ENCODE assay signal across 16 cellular contexts in the genomic region with DNA sequence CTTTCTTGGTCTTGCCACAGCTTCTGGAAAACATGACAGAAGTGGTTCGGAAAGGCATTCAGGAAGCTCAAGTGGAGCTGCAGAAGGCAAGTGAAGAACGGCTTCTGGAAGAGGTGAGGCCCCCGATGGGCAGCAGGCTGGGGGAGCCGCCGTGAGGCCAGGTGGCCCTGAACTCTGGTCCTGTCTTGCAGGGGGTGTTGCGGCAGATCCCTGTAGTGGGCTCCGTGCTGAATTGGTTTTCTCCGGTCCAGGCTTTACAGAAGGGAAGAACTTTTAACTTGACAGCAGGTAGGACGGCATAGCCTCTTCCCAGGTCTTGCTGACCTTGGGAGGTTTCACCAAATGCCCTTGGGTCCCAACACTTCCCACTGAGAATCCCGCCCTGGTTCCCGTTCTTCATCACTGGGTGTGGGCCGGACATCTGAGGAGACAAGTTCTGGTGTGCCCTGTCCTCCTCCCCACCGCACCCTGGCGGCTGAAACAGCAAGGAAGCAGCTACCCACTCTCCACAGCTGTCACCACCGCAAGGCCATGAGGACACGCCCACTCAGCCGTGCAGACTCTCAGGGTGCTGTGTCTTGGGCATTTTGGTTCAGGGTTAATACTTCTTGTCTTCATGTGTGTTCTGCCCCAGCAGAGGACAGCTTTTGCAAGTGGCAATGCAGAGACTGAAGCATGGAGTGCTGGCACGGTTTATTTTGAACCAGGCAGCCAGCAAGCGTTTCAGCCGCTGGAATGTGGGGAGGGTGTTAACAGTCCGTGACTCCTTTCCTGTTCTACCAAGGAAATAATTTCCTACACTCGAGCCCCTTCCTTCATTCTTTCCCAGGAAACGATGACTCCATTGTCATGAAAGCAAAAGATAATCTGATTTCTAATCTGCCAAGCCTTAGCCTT. TPM values are rescaled to one million over a fixed set of nuclear protein-coding genes. Genes with fewer than 3 reads are reported as not detected.
DNase-seq lines count a peak whose midpoint lies in the region; ATAC-seq and TF ChIP-seq lines count a peak whose summit lies in the region.
"Had no signal": no experiment of that assay in that cellular context is flagged by ENCODE, and none has a peak within 500 bp of the region (broad histone marks: within the 10 kb centered on the region; RNA-seq: fewer than 3 reads in every experiment).

No MANE protein-coding gene starts in this region.

- peaks cover 7% of the 10 kb centered on the region for H3K79me2 ChIP-seq in GM23248 (ENCODE audit: insufficient read depth)

- H3K27ac Mint-ChIP-seq in stimulated activated effector memory CD8-positive, alpha-beta T cell treated with anti-CD3 and anti-CD28 coated beads, Interleukin-12 subunit alpha, Interleukin-12 subunit beta, amount 100 ng/mL, for 72 hours, result no peak overlapping the region
- H3K27ac Mint-ChIP-seq: activated CD8-positive, alpha-beta T cell treated with anti-CD3 and anti-CD28 coated beads for 36 hours had no signal

- H3K27ac ChIP-seq in GM23248, result peak overlapping the region; percentile 57
- peak overlapping the region in 1 of 2 donors; percentile 10 for H3K27ac ChIP-seq in left lung
- peak overlapping the region in 13 of 21 experiments; percentile 6 to 68 (median 43) for H3K27ac ChIP-seq in skin epidermis
- H3K27ac ChIP-seq in brain microvascular endothelial cell, result no peak overlapping the region
- H3K27ac ChIP-seq: tibial nerve had no signal

- 59 to 63% methylated on average over 23 of the region's 23 CpGs for WGBS in GM23248 (ENCODE audit: low coverage in 1 of 2, low lambda C conversion rate in 2 of 2, missing lambda C conversion rate in 2 of 2), 2 experiments

- no peak overlapping the region for H3K4me3 Mint-ChIP-seq in stimulated activated effector memory CD8-positive, alpha-beta T cell treated with anti-CD3 and anti-CD28 coated beads, Interleukin-12 subunit alpha, Interleukin-12 subunit beta, amount 100 ng/mL, for 72 hours
- H3K4me3 Mint-ChIP-seq: activated CD8-positive, alpha-beta T cell treated with anti-CD3 and anti-CD28 coated beads for 36 hours had no signal

- no peaks in the 10 kb centered on the region for H3K9me2 ChIP-seq in GM23248 (ENCODE audit: insufficient read depth)

- H3K27me3 ChIP-seq in GM23248 (replicated peaks; ENCODE audit: insufficient read depth), result no peaks in the 10 kb centered on the region
- no peaks in the 10 kb centered on the region for H3K27me3 ChIP-seq in left lung
- H3K27me3 ChIP-seq in brain microvascular endothelial cell (replicated peaks), result no peaks in the 10 kb centered on the region
- H3K27me3 ChIP-seq: BE2C, neutrophil, tibial nerve had no signal

- in situ Hi-C loops in GM23248 (cut with MboI) (no loop called here), brain microvascular endothelial cell (cut with HindIII; ENCODE audit: low pct_ligation_motif_present, low sequenced_read_pairs) (no loop called here)

- H3K4me1 Mint-ChIP-seq in stimulated activated effector memory CD8-positive, alpha-beta T cell treated with anti-CD3 and anti-CD28 coated beads, Interleukin-12 subunit alpha, Interleukin-12 subunit beta, amount 100 ng/mL, for 72 hours, result peaks cover 19% of the 10 kb centered on the region

- intact Hi-C loops in left lung (cut with DNase I), result no loop called here

- H3K4me1 ChIP-seq in GM23248 (ENCODE audit: insufficient read depth) (0 out of 2 replicates have a peak, but pooled peaks cover 15% of the 10 kb centered on the region), left lung (peaks cover 0 to 16% of the 10 kb centered on the region in 2 donors)

- TF ChIP-seq CTCF in left lung (IDR thresholded peaks at IDR 0.05) (no peak), brain microvascular endothelial cell (IDR thresholded peaks at IDR 0.05; ENCODE audit: low read depth, low read length, missing control alignments) (no peak)

- DNase-seq in GM23248 (peak; percentile 75), fibroblast of gingiva (ENCODE audit: low read depth) (peak; percentile 38), left lung (no peak), NCI-H1105 (lab: John Stamatoyannopoulos, UW) (no peak), brain microvascular endothelial cell (no peak), amniotic stem cell (lab: John Stamatoyannopoulos, UW) (no peak)
- DNase-seq in stimulated activated effector memory CD8-positive, alpha-beta T cell treated with anti-CD3 and anti-CD28 coated beads, Interleukin-12 subunit alpha, Interleukin-12 subunit beta, amount 100 ng/mL, for 72 hours (ENCODE audit: low spot score in 2 of 2), result no peak
- DNase-seq: activated CD8-positive, alpha-beta T cell treated with anti-CD3 and anti-CD28 coated beads for 36 hours; activated gamma-delta T cell; BE2C; DMS79; NCI-H2107; NK-92 treated with Interleukin-12 subunit alpha and Interleukin-12 subunit beta, amount 100 ng/mL, for 24 hours had no signal

- H4K20me1 ChIP-seq in GM23248 (ENCODE audit: insufficient read depth), result no peaks in the 10 kb centered on the region

- no peaks in the 10 kb centered on the region for H3K9me3 Mint-ChIP-seq in stimulated activated effector memory CD8-positive, alpha-beta T cell treated with anti-CD3 and anti-CD28 coated beads, Interleukin-12 subunit alpha, Interleukin-12 subunit beta, amount 100 ng/mL, for 72 hours
- H3K9me3 Mint-ChIP-seq: activated CD8-positive, alpha-beta T cell treated with anti-CD3 and anti-CD28 coated beads for 36 hours had no signal

- no peak overlapping the region for H2AFZ ChIP-seq in GM23248

- H3K4me2 ChIP-seq in GM23248 (ENCODE audit: unreplicated experiment), result no peak overlapping the region

- H3K36me3 Mint-ChIP-seq in stimulated activated effector memory CD8-positive, alpha-beta T cell treated with anti-CD3 and anti-CD28 coated beads, Interleukin-12 subunit alpha, Interleukin-12 subunit beta, amount 100 ng/mL, for 72 hours, result peaks cover 96% of the 10 kb centered on the region

- H3K4me3 ChIP-seq in GM23248, result no peak overlapping the region
- H3K4me3 ChIP-seq in left lung, result no peak overlapping the region
- no peak overlapping the region for H3K4me3 ChIP-seq in skin epidermis
- H3K4me3 ChIP-seq in brain microvascular endothelial cell (ENCODE audit: low read depth, low read length), result no peak overlapping the region
- H3K4me3 ChIP-seq: tibial nerve had no signal

- peaks cover 36% of the 10 kb centered on the region for H3F3A ChIP-seq in GM23248 (ENCODE audit: insufficient read depth)

- peak overlapping the region; percentile 19; the same call in 1 of the 2 replicates for H3K9ac ChIP-seq in GM23248

- no peaks in the 10 kb centered on the region for H3K9me3 ChIP-seq in GM23248 (ENCODE audit: low read depth)
- no peaks in the 10 kb centered on the region for H3K9me3 ChIP-seq in left lung
- H3K9me3 ChIP-seq: BE2C, neutrophil, tibial nerve had no signal

- H3K36me3 ChIP-seq in GM23248 (ENCODE audit: low read depth), result peaks cover 57% of the 10 kb centered on the region
- H3K36me3 ChIP-seq in left lung, result peaks cover 0 to 99% of the 10 kb centered on the region in 2 donors
- peaks cover 87% of the 10 kb centered on the region for H3K36me3 ChIP-seq in brain microvascular endothelial cell (replicated peaks)

- ATAC-seq in left lung, result peak; percentile 17
- ATAC-seq in stimulated activated effector memory CD8-positive, alpha-beta T cell treated with anti-CD3 and anti-CD28 coated beads, Interleukin-12 subunit alpha, Interleukin-12 subunit beta, amount 100 ng/mL, for 72 hours, result no peak
- ATAC-seq: activated CD8-positive, alpha-beta T cell treated with anti-CD3 and anti-CD28 coated beads for 36 hours had no signal

RNA-seq across cellular contexts. Expression of a gene that starts 21.4 kb away (rescaled TPM):
- total RNA-seq in GM23248 (2014; rRNA removed; shearing (Covaris generic)), result 61.2 and 71.3 TPM in 2 replicates
- polyA plus RNA-seq in GM23248 (2016; fragmentation: Nextera tagmentation; extraction: Ambion mirVana), result 108 and 112 TPM in 2 replicates
- total RNA-seq in left lung, result 10 to 100 TPM; 33.6 to 38.1 TPM

RNA-seq across cellular contexts. Expression of a gene that starts 59.6 kb away (rescaled TPM):
- 36.2 and 40.3 TPM in 2 replicates for total RNA-seq in GM23248 (2014; rRNA removed; shearing (Covaris generic))
- polyA plus RNA-seq in GM23248 (2016; fragmentation: Nextera tagmentation; extraction: Ambion mirVana), result 24.8 and 24.9 TPM in 2 replicates
- total RNA-seq in left lung, result 10 to 100 TPM; 21.7 to 26.0 TPM

RNA-seq across cellular contexts. Expression of a gene that starts 59.7 kb away (rescaled TPM):
- 63.9 and 73.1 TPM in 2 replicates for total RNA-seq in GM23248 (2014; rRNA removed; shearing (Covaris generic))
- polyA plus RNA-seq in GM23248 (2016; fragmentation: Nextera tagmentation; extraction: Ambion mirVana), result 57.8 and 61.1 TPM in 2 replicates
- 100 to 1,000 TPM; 103 to 111 TPM for total RNA-seq in left lung

Comparison
In these comparisons a context has a peak if more than half of its experiments do, and no peak if none do; other contexts are left out.
1. DNase-seq: peak in GM23248 (single experiment) and fibroblast of gingiva (single experiment); none in left lung (0 of 2), NCI-H1105 (single experiment), brain microvascular endothelial cell (single experiment), amniotic stem cell (single experiment) and stimulated activated effector memory CD8-positive, alpha-beta T cell treated with anti-CD3 and anti-CD28 coated beads, Interleukin-12 subunit alpha, Interleukin-12 subunit beta, amount 100 ng/mL, for 72 hours (0 of 2).